9 cellular contexts compared by ENCODE assay signal in the genomic region with DNA sequence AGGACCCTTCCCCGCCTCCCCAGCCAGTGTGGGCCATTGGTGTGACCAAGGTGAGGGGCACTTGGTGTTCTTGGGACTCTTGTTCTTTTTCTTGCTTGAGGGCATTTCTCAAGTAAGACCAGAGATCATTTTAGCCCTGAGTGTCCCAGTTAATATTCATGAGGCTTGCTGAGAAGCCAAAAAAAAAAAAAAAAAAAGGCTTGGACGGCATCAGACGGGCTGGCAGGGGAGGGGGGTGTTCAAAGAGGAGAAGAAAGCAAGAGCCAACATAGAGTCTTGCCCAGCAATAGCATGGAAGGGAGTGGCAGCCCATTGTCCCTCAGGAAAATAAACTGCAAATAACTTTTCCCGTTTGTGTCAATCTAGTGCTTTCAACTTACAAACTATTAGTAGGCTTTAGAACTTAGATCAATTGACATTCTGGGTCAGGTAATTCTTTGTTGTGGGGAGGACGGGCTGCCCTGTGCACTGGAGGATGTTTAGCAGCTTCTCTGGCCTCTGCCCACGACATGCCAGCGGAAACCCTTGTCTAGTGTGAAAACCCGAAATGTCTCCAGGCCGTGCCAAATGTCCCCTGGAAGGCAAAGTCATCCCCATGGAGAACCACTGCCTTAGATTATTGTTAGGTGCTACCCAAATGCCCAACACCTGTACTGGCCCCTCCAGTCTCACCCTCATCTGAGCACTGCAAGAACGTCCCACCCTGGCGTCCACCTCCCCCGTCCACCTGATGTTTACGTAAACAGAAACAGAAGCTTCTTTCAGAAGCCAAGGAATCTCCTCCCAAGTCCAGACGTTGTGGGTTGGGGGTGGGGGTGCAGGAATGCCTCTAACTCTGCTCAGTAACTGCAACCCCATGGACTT.
DNase-seq lines count a peak whose midpoint lies in the region; ATAC-seq, FAIRE-seq and TF ChIP-seq lines count a peak whose summit lies in the region.
"Had no signal": no experiment of that assay in that cellular context is flagged by ENCODE, and none has a peak within 500 bp of the region (broad histone marks: within the 10 kb centered on the region; RNA-seq: fewer than 3 reads in every experiment).

No MANE protein-coding gene starts in this region.

- POLR2A ChIA-PET in naive thymus-derived CD8-positive, alpha-beta T cell (lab: Charles Lee), result interaction anchor here (0.6 to 7.5 kb wide), 11 partner anchors 11 to 167 kb away, joined by 3 to 58 read pairs (median 5); partner anchors contain the start of gene BCL2

- peaks cover 49 to 84% (median 63%) of the 10 kb centered on the region in 10 experiments for H3K4me1 ChIP-seq in BLaER1 treated with 17β-estradiol and CSF1 and Interleukin-3, amounts not matched to agents 10 nM and 100 nM

- H4K20me1 ChIP-seq in BLaER1 treated with 17β-estradiol and CSF1 and Interleukin-3, amounts not matched to agents 10 nM and 100 nM, result peaks cover 0 to 5% (median 0%) of the 10 kb centered on the region in 11 experiments; a peak in 2 of 22 replicates

- H3K36me3 ChIP-seq in BLaER1 treated with 17β-estradiol and CSF1 and Interleukin-3, amounts not matched to agents 10 nM and 100 nM, result peaks cover 0 to 32% (median 6%) of the 10 kb centered on the region in 11 experiments; a peak in 9 of 22 replicates

- H3K4me3 Mint-ChIP-seq in activated naive CD4-positive, alpha-beta T cell treated with anti-CD3 and anti-CD28 coated beads for 36 hours, result peak overlapping the region; percentile 79
- H3K4me3 Mint-ChIP-seq in naive thymus-derived CD8-positive, alpha-beta T cell, result peak overlapping the region; percentile 75 to 94 (median 86)

- H3K4me3 ChIP-seq in BLaER1 treated with 17β-estradiol and CSF1 and Interleukin-3, amounts not matched to agents 10 nM and 100 nM, result no peak overlapping the region

- H3K27ac ChIP-seq in BLaER1 treated with 17β-estradiol and CSF1 and Interleukin-3, amounts not matched to agents 10 nM and 100 nM, result peak overlapping the region in 6 of 11 experiments; percentile 2 to 45 (median 26); a peak in 6 of 22 replicates
- H3K27ac ChIP-seq: RWPE1 had no signal

- H3K27me3 ChIP-seq in BLaER1 treated with 17β-estradiol and CSF1 and Interleukin-3, amounts not matched to agents 10 nM and 100 nM, result no peaks in the 10 kb centered on the region

- 0 out of 2 replicates have a peak, but pooled peaks have one; percentile 33 for TF ChIP-seq POLR2A in GM12891 (IDR thresholded peaks at IDR 0.05; ENCODE audit: low read depth, low read length)

- intact Hi-C loops in activated naive CD4-positive, alpha-beta T cell treated with anti-CD3 and anti-CD28 coated beads for 36 hours (cut with micrococcal nuclease), result loop anchor here (1.0 to 2.0 kb wide), 5 partner anchors 18 to 629 kb away; no protein-coding TSS in a partner anchor

- peak overlapping the region; percentile 25 to 79 (median 50) for H3K4me2 ChIP-seq in BLaER1 treated with 17β-estradiol and CSF1 and Interleukin-3, amounts not matched to agents 10 nM and 100 nM

- 0 out of 22 replicates have a peak, but pooled peaks cover 0 to 9% (median 0%) of the 10 kb centered on the region in 11 experiments for H3K9me3 ChIP-seq in BLaER1 treated with 17β-estradiol and CSF1 and Interleukin-3, amounts not matched to agents 10 nM and 100 nM (replicated peaks in 1 of 11)

- CTCF ChIA-PET in activated naive CD4-positive, alpha-beta T cell treated with anti-CD3 and anti-CD28 coated beads for 36 hours (lab: Charles Lee), result interaction anchor here (0.7 to 9.8 kb wide), 15 partner anchors 17 to 166 kb away, joined by 3 to 84 read pairs (median 4); partner anchors contain the start of gene BCL2

- peak; percentile 57 for FAIRE-seq in GM12891 (lab: Jason Lieb, UNC)

- H3K36me3 Mint-ChIP-seq in activated naive CD4-positive, alpha-beta T cell treated with anti-CD3 and anti-CD28 coated beads for 36 hours (ENCODE audit: low read depth), result peaks cover 7% of the 10 kb centered on the region
- H3K36me3 Mint-ChIP-seq in naive thymus-derived CD8-positive, alpha-beta T cell, result no peaks in the 10 kb centered on the region

- peak overlapping the region; percentile 99 for H3K27ac Mint-ChIP-seq in activated naive CD4-positive, alpha-beta T cell treated with anti-CD3 and anti-CD28 coated beads for 36 hours
- peak overlapping the region; percentile 94 to 100 (median 98) for H3K27ac Mint-ChIP-seq in naive thymus-derived CD8-positive, alpha-beta T cell

- H3K27me3 Mint-ChIP-seq in activated naive CD4-positive, alpha-beta T cell treated with anti-CD3 and anti-CD28 coated beads for 36 hours (ENCODE audit: low read depth), result no peaks in the 10 kb centered on the region
- no peaks in the 10 kb centered on the region for H3K27me3 Mint-ChIP-seq in naive thymus-derived CD8-positive, alpha-beta T cell

- peak overlapping the region in 1 of 11 experiments; percentile 54; a peak in 2 of 22 replicates for H3K9ac ChIP-seq in BLaER1 treated with 17β-estradiol and CSF1 and Interleukin-3, amounts not matched to agents 10 nM and 100 nM

- peaks cover 97% of the 10 kb centered on the region for H3K4me1 Mint-ChIP-seq in activated naive CD4-positive, alpha-beta T cell treated with anti-CD3 and anti-CD28 coated beads for 36 hours (ENCODE audit: low read depth)
- peaks cover 58 to 100% (median 98%) of the 10 kb centered on the region in 4 donors for H3K4me1 Mint-ChIP-seq in naive thymus-derived CD8-positive, alpha-beta T cell

- no peaks in the 10 kb centered on the region for H3K9me3 Mint-ChIP-seq in activated naive CD4-positive, alpha-beta T cell treated with anti-CD3 and anti-CD28 coated beads for 36 hours
- peaks cover 0 to 4% (median 0%) of the 10 kb centered on the region in 9 donors for H3K9me3 Mint-ChIP-seq in naive thymus-derived CD8-positive, alpha-beta T cell

- no peak for ATAC-seq in naive thymus-derived CD8-positive, alpha-beta T cell
- ATAC-seq in GM21390 (IDR thresholded peaks at IDR 0.05; ENCODE audit: unreplicated experiment), result no peak

- no peak for DNase-seq in GM12891 (ENCODE audit: insufficient read length, low spot score)
- DNase-seq in activated naive CD4-positive, alpha-beta T cell treated with anti-CD3 and anti-CD28 coated beads for 36 hours, result no peak
- DNase-seq in naive thymus-derived CD8-positive, alpha-beta T cell, result no peak
- no peak for DNase-seq in DMS153 treated with DMSO at 0.1 percent for 48 hours (lab: John Stamatoyannopoulos, UW; ENCODE audit: unreplicated experiment)
- DNase-seq in occipital lobe (lab: John Stamatoyannopoulos, UW), result no peak
- no peak for DNase-seq in ecto neural progenitor cell (ENCODE audit: low spot score)

TF ChIP-seq in GM12891, 5 proteins besides CTCF, POLR2A, EP300 and RAD21:
- no peak for TF ChIP-seq PAX5 (IDR thresholded peaks at IDR 0.05; ENCODE audit: insufficient read depth, low read length, severe bottlenecking)
- TF ChIP-seq POU2F2 (IDR thresholded peaks at IDR 0.05; ENCODE audit: low read depth, low read length), result 0 out of 2 replicates have a peak, but pooled peaks have one; percentile 15
- TF ChIP-seq POLR2AphosphoS5 (IDR thresholded peaks at IDR 0.05; ENCODE audit: low read depth, low read length), result peak; percentile 75; the same call in 1 of the 2 replicates
